In the genomic region with DNA sequence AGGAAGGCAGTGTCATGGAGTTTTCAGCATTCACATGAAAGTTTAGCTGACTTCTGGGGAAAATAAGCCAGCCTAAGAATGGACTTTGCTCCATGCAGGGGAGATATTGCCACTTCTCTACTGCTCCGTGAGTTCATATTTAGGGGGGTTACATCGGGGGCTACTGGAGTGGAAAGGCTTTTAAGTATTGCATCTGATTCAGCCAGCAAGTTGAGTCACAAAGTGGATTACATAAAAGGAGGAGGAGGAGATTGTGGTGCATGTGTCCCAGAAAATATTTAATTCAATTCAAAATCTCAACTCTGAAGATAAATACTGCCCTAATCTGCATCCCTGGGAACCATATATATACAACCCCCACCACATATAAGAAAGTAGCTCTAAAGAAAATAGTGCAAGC, we compare ENCODE assay signal across 23 cellular contexts.
A peak's percentile ranks its signal among the peaks of the same experiment; 100 is the strongest.
DNase-seq lines count a peak whose midpoint lies in the region; ATAC-seq and TF ChIP-seq lines count a peak whose summit lies in the region.
"Had no signal": no experiment of that assay in that cellular context is flagged by ENCODE, and none has a peak within 500 bp of the region (broad histone marks: within the 10 kb centered on the region; RNA-seq: fewer than 3 reads in every experiment).

No MANE protein-coding gene starts in this region.

- DNase-seq in AG10803 (ENCODE audit: low read depth) = peak; percentile 6
- peak; percentile 43 for DNase-seq in fibroblast of peridontal ligament (ENCODE audit: extremely low read depth)
- DNase-seq in neuronal stem cell (ENCODE audit: low spot score) = no peak
- DNase-seq in foreskin keratinocyte = no peak
- no peak for DNase-seq in activated CD8-positive, alpha-beta memory T cell treated with anti-CD3 and anti-CD28 coated beads, Interleukin-2, amount 10 ng/mL, durations not matched to agents 7 days and 5 days
- no peak for DNase-seq in Ammon's horn (ENCODE audit: low spot score)
- no peak for DNase-seq in D341Med (ENCODE audit: low spot score)
- DNase-seq: activated CD4-positive, alpha-beta T cell treated with anti-CD3 and anti-CD28 coated beads for 36 hours; activated naive CD8-positive, alpha-beta T cell treated with anti-CD3 and anti-CD28 coated beads for 36 hours; CD4-positive, alpha-beta T cell; immature natural killer cell; NCI-H1694 treated with DMSO at 0.1 percent for 48 hours; NCI-H446; posterior cingulate gyrus; small intestine; stimulated activated CD4-positive, alpha-beta T cell treated with anti-CD3 and anti-CD28 coated beads, Interleukin-4, amount 100 ng/mL, for 4 hours; SW 1271 had no signal

- CTCF ChIA-PET in activated CD8-positive, alpha-beta memory T cell treated with anti-CD3 and anti-CD28 coated beads, Interleukin-2, amount 10 ng/mL, durations not matched to agents 7 days and 5 days (lab: Charles Lee) = no interaction called here

- H2AFZ ChIP-seq in neuronal stem cell (ENCODE audit: low read length) = peak overlapping the region; percentile 56

- no peak overlapping the region for H4K8ac ChIP-seq in neuronal stem cell (ENCODE audit: low read depth, low read length)

- no peak overlapping the region for H3K4me3 ChIP-seq in AG10803 (ENCODE audit: low read length)
- no peak overlapping the region for H3K4me3 ChIP-seq in neuronal stem cell (ENCODE audit: low read length in 2 of 2)
- H3K4me3 ChIP-seq: cardiac muscle cell, esophagus muscularis mucosa, HAP-1, heart left ventricle had no signal

- H3K4me1 ChIP-seq in neuronal stem cell (ENCODE audit: control insufficient read depth in 2 of 2, insufficient read depth in 1 of 2, low read depth in 1 of 2, low read length in 2 of 2) (no peaks in the 10 kb centered on the region), foreskin keratinocyte (no peaks in the 10 kb centered on the region)
- H3K4me1 ChIP-seq: esophagus muscularis mucosa, HAP-1, heart left ventricle had no signal

- no peaks in the 10 kb centered on the region for H3K79me1 ChIP-seq in neuronal stem cell (ENCODE audit: low read depth, low read length)

- no peak overlapping the region for H3K9ac ChIP-seq in neuronal stem cell (ENCODE audit: low read depth, low read length, poor library complexity)

- H3K18ac ChIP-seq in neuronal stem cell (ENCODE audit: low read length) = no peak overlapping the region

- no peaks in the 10 kb centered on the region for H3K27me3 Mint-ChIP-seq in activated CD8-positive, alpha-beta memory T cell treated with anti-CD3 and anti-CD28 coated beads, Interleukin-2, amount 10 ng/mL, durations not matched to agents 7 days and 5 days
- H3K27me3 Mint-ChIP-seq: activated naive CD8-positive, alpha-beta T cell treated with anti-CD3 and anti-CD28 coated beads for 36 hours; CD4-positive, alpha-beta T cell had no signal

- no CpG with 5 or more reads among the region's 2 CpGs for WGBS in neuronal stem cell (ENCODE audit: extremely low coverage in 2 of 2, insufficient read length in 2 of 2, insufficient replicate concordance in 1 of 2), 2 donors

- no peaks in the 10 kb centered on the region for H3K4me1 Mint-ChIP-seq in activated CD8-positive, alpha-beta memory T cell treated with anti-CD3 and anti-CD28 coated beads, Interleukin-2, amount 10 ng/mL, durations not matched to agents 7 days and 5 days
- H3K4me1 Mint-ChIP-seq: activated CD4-positive, alpha-beta T cell treated with anti-CD3 and anti-CD28 coated beads for 36 hours; activated naive CD8-positive, alpha-beta T cell treated with anti-CD3 and anti-CD28 coated beads for 36 hours; activated T-helper 17 cell treated with anti-CD3 and anti-CD28 coated beads, Interleukin-2, amount 50 U/mL, for 72 hours; immature natural killer cell had no signal

- no peak overlapping the region for H3K4ac ChIP-seq in neuronal stem cell (ENCODE audit: low read length)

- H2BK12ac ChIP-seq in neuronal stem cell (ENCODE audit: low read length) = no peak overlapping the region

- no peak for TF ChIP-seq CTCF in AG10803 (conservative IDR thresholded peaks at IDR 0.05; ENCODE audit: low read length)
- TF ChIP-seq CTCF in foreskin keratinocyte (conservative IDR thresholded peaks at IDR 0.05) = no peak

- H3K36me3 ChIP-seq in neuronal stem cell (replicated peaks in 1 of 2; ENCODE audit: control insufficient read depth in 2 of 2, insufficient read depth in 2 of 2, low read length in 2 of 2) = no peaks in the 10 kb centered on the region
- H3K36me3 ChIP-seq: cardiac muscle cell, esophagus muscularis mucosa, HAP-1, heart left ventricle had no signal

- H3K9me3 ChIP-seq in neuronal stem cell (replicated peaks in 1 of 2; ENCODE audit: control insufficient read depth in 2 of 2, insufficient read depth in 1 of 2, low read depth in 1 of 2, low read length in 2 of 2) = no peaks in the 10 kb centered on the region
- H3K9me3 ChIP-seq: esophagus muscularis mucosa, HAP-1, heart left ventricle had no signal

- no peak overlapping the region for H2BK5ac ChIP-seq in neuronal stem cell (ENCODE audit: low read length)

- no peak overlapping the region for H2BK15ac ChIP-seq in neuronal stem cell (ENCODE audit: low read length)

- no peaks in the 10 kb centered on the region for H3K9me3 Mint-ChIP-seq in activated CD8-positive, alpha-beta memory T cell treated with anti-CD3 and anti-CD28 coated beads, Interleukin-2, amount 10 ng/mL, durations not matched to agents 7 days and 5 days (ENCODE audit: low read depth)
- H3K9me3 Mint-ChIP-seq: activated naive CD8-positive, alpha-beta T cell treated with anti-CD3 and anti-CD28 coated beads for 36 hours; activated T-helper 17 cell treated with anti-CD3 and anti-CD28 coated beads, Interleukin-2, amount 50 U/mL, for 72 hours; CD4-positive, alpha-beta T cell had no signal

- no peak overlapping the region for H2BK120ac ChIP-seq in neuronal stem cell (ENCODE audit: low read depth, low read length)

- ATAC-seq in SK-N-SH treated with all-trans-retinoic acid at 6 μM for 48 hours = peak; percentile 29; the same call in 2 of the 3 replicates
- ATAC-seq in foreskin keratinocyte = no peak
- no peak for ATAC-seq in activated CD8-positive, alpha-beta memory T cell treated with anti-CD3 and anti-CD28 coated beads, Interleukin-2, amount 10 ng/mL, durations not matched to agents 7 days and 5 days
- ATAC-seq: activated CD4-positive, alpha-beta T cell treated with anti-CD3 and anti-CD28 coated beads for 36 hours; activated T-helper 17 cell treated with anti-CD3 and anti-CD28 coated beads, Interleukin-2, amount 50 U/mL, for 72 hours had no signal

- H3K27ac Mint-ChIP-seq in activated CD8-positive, alpha-beta memory T cell treated with anti-CD3 and anti-CD28 coated beads, Interleukin-2, amount 10 ng/mL, durations not matched to agents 7 days and 5 days = no peak overlapping the region
- H3K27ac Mint-ChIP-seq: activated CD4-positive, alpha-beta T cell treated with anti-CD3 and anti-CD28 coated beads for 36 hours; activated naive CD8-positive, alpha-beta T cell treated with anti-CD3 and anti-CD28 coated beads for 36 hours; activated T-helper 17 cell treated with anti-CD3 and anti-CD28 coated beads, Interleukin-2, amount 50 U/mL, for 72 hours; CD4-positive, alpha-beta T cell; immature natural killer cell had no signal

- no peak overlapping the region for H2AK5ac ChIP-seq in neuronal stem cell (ENCODE audit: low read depth, low read length)

- no peak overlapping the region for H4K91ac ChIP-seq in neuronal stem cell (ENCODE audit: low read depth, low read length, poor library complexity)

- H3K27ac ChIP-seq in neuronal stem cell (replicated peaks; ENCODE audit: low read length) (no peak overlapping the region), foreskin keratinocyte (no peak overlapping the region)
- H3K27ac ChIP-seq: cardiac muscle cell, esophagus muscularis mucosa, heart left ventricle had no signal

- no peak overlapping the region for H3K14ac ChIP-seq in neuronal stem cell (ENCODE audit: low read length)

- no peaks in the 10 kb centered on the region for H3K27me3 ChIP-seq in neuronal stem cell (ENCODE audit: control insufficient read depth in 3 of 3, insufficient read depth in 3 of 3, low read depth in 1 of 3, low read length in 3 of 3)
- no peaks in the 10 kb centered on the region for H3K27me3 ChIP-seq in foreskin keratinocyte
- H3K27me3 ChIP-seq: cardiac muscle cell, esophagus muscularis mucosa, heart left ventricle had no signal

- no peak overlapping the region for H3K23ac ChIP-seq in neuronal stem cell (ENCODE audit: low read depth, low read length, poor library complexity)

- no peaks in the 10 kb centered on the region for H3K36me3 Mint-ChIP-seq in activated CD8-positive, alpha-beta memory T cell treated with anti-CD3 and anti-CD28 coated beads, Interleukin-2, amount 10 ng/mL, durations not matched to agents 7 days and 5 days
- H3K36me3 Mint-ChIP-seq: activated naive CD8-positive, alpha-beta T cell treated with anti-CD3 and anti-CD28 coated beads for 36 hours; immature natural killer cell had no signal

- no peak overlapping the region for H3K4me2 ChIP-seq in neuronal stem cell (ENCODE audit: insufficient read depth, low read length, poor library complexity, severe bottlenecking)

- H3K4me3 Mint-ChIP-seq in activated CD8-positive, alpha-beta memory T cell treated with anti-CD3 and anti-CD28 coated beads, Interleukin-2, amount 10 ng/mL, durations not matched to agents 7 days and 5 days = no peak overlapping the region
- H3K4me3 Mint-ChIP-seq: activated CD4-positive, alpha-beta T cell treated with anti-CD3 and anti-CD28 coated beads for 36 hours; activated naive CD8-positive, alpha-beta T cell treated with anti-CD3 and anti-CD28 coated beads for 36 hours; activated T-helper 17 cell treated with anti-CD3 and anti-CD28 coated beads, Interleukin-2, amount 50 U/mL, for 72 hours; CD4-positive, alpha-beta T cell; immature natural killer cell had no signal

TF ChIP-seq in SK-N-SH treated with all-trans-retinoic acid at 6 μM for 48 hours, 23 proteins besides CTCF, POLR2A, EP300 and RAD21 (continues in another document):
- TF ChIP-seq ISL1 (CRISPR knock-in tag; IDR thresholded peaks at IDR 0.05) = 0 out of 2 replicates have a peak, but pooled peaks have one; percentile 5

Comparison
In these comparisons a context has a peak if more than half of its experiments do, and no peak if none do; other contexts are left out.
1. DNase-seq: peak in AG10803 (single experiment) and fibroblast of peridontal ligament (single experiment); none in neuronal stem cell (single experiment), foreskin keratinocyte (0 of 2), activated CD8-positive, alpha-beta memory T cell treated with anti-CD3 and anti-CD28 coated beads, Interleukin-2, amount 10 ng/mL, durations not matched to agents 7 days and 5 days (single experiment), Ammon's horn (single experiment) and D341Med (single experiment).